1 cellular context compared by ENCODE assay signal in genomic region chr9:127781821-127782220, GRCh38.
TF ChIP-seq lines count a peak whose summit lies in the region.

No MANE protein-coding gene starts in this region.

TF ChIP-seq in HepG2, 621 proteins besides CTCF, POLR2A, EP300 and RAD21:
- TF ChIP-seq ZNF33A (CRISPR knock-in tag; IDR thresholded peaks at IDR 0.05; ENCODE audit: borderline replicate concordance) (no peak), ZNF574 (CRISPR knock-in tag; IDR thresholded peaks at IDR 0.05) (no peak), ZBTB33 (CRISPR knock-in tag; IDR thresholded peaks at IDR 0.05) (no peak), ZNF740 (CRISPR knock-in tag; IDR thresholded peaks at IDR 0.05) (no peak), ZNF660 (CRISPR knock-in tag; IDR thresholded peaks at IDR 0.05; ENCODE audit: borderline replicate concordance, low read depth) (no peak), NCOA5 (CRISPR knock-in tag; IDR thresholded peaks at IDR 0.05) (no peak), ZNF772 (CRISPR knock-in tag; IDR thresholded peaks at IDR 0.05) (no peak), SRSF1 (optimal IDR thresholded peaks at IDR 0.05; ENCODE audit: low read depth, low read length) (no peak)
